Comparison of ENCODE assay signal across 10 cellular contexts in the genomic region with DNA sequence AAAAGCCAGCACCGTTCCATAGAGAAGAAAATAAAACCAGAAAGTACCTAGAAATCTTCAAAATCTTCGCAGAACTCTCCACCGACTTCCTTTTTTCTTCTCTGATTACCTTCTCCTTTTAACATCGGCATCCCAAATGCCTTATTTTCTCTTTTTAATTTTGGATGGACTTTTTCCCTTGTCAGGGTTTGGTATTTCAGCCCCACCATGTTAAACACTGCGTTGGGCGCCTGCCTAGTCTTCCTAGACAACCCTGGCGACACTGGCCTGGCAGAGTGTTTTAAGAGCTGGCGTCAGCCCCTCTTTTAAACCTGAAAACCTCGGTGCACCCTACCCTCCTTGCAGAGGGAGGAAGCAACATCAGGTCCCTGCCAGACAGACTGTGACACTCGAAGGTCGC.
A peak's percentile ranks its signal among the peaks of the same experiment; 100 is the strongest.
DNase-seq lines count a peak whose midpoint lies in the region; ATAC-seq and TF ChIP-seq lines count a peak whose summit lies in the region.
"Had no signal": no experiment of that assay in that cellular context is flagged by ENCODE, and none has a peak within 500 bp of the region (broad histone marks: within the 10 kb centered on the region; RNA-seq: fewer than 3 reads in every experiment).

No MANE protein-coding gene starts in this region.

- no peak overlapping the region for H3K4me3 ChIP-seq in astrocyte of the cerebellum (ENCODE audit: low read depth, low read length)
- H3K4me3 ChIP-seq in right cardiac atrium (ENCODE audit: low read length) = no peak overlapping the region
- H3K4me3 ChIP-seq in thoracic aorta = peak overlapping the region; percentile 56

- 21% methylated on average over 11 of the region's 11 CpGs for WGBS in right cardiac atrium

- in situ Hi-C loops in astrocyte of the cerebellum (cut with HindIII; ENCODE audit: low sequenced_read_pairs) = no loop called here

- no peaks in the 10 kb centered on the region for H3K36me3 ChIP-seq in thoracic aorta

- no peak for TF ChIP-seq CTCF in astrocyte of the cerebellum (IDR thresholded peaks at IDR 0.05; ENCODE audit: low read depth, low read length, missing control alignments)
- no peak for TF ChIP-seq CTCF in thoracic aorta (IDR thresholded peaks at IDR 0.05)

- H3K27me3 ChIP-seq in right cardiac atrium (ENCODE audit: control insufficient read depth, insufficient read depth) (no peaks in the 10 kb centered on the region), thoracic aorta (replicated peaks; ENCODE audit: insufficient read depth) (no peaks in the 10 kb centered on the region)

- peak; percentile 26 for DNase-seq in NCI-H510A (lab: John Stamatoyannopoulos, UW)
- no peak for DNase-seq in NCI-H510A treated with DMSO at 0.1 percent for 48 hours (lab: John Stamatoyannopoulos, UW)
- DNase-seq in astrocyte of the cerebellum (ENCODE audit: low read depth) = peak; percentile 57
- DNase-seq in right cardiac atrium = peak; percentile 81 to 90 (median 85)
- peak; percentile 52 for DNase-seq in thoracic aorta (ENCODE audit: low spot score)
- no peak for DNase-seq in NCI-H1694 treated with DMSO at 0.1 percent for 48 hours (lab: John Stamatoyannopoulos, UW)
- no peak for DNase-seq in stimulated activated CD4-positive, alpha-beta T cell treated with anti-CD3 and anti-CD28 coated beads, Interleukin-15, amount 100 ng/mL, for 24 hours
- no peak for DNase-seq in effector CD4-positive, alpha-beta T cell
- DNase-seq: MM.1S had no signal

- intact Hi-C loops in right cardiac atrium (cut with DNase I) = no loop called here

- ATAC-seq in right cardiac atrium (peak; percentile 82 to 88), thoracic aorta (ENCODE audit: insufficient number of reproducible peaks, low FRiP score, low read depth) (peak; percentile 12)
- ATAC-seq: activated naive CD4-positive, alpha-beta T cell treated with anti-CD3 and anti-CD28 coated beads, Interleukin-2, amount 50 U/mL, for 72 hours had no signal

- H3K4me1 ChIP-seq in right cardiac atrium (ENCODE audit: control insufficient read depth, insufficient read depth, low read length) (peaks cover 10% of the 10 kb centered on the region), thoracic aorta (ENCODE audit: control insufficient read depth in 1 of 2, low read depth in 2 of 2) (peaks cover 14 to 27% of the 10 kb centered on the region in 2 donors)

- H3K27ac ChIP-seq in right cardiac atrium (ENCODE audit: low read length) = peak overlapping the region; percentile 54
- peak overlapping the region in 1 of 2 donors; percentile 59 for H3K27ac ChIP-seq in thoracic aorta

- H3K9me3 ChIP-seq in right cardiac atrium (ENCODE audit: control insufficient read depth, low read length) (no peaks in the 10 kb centered on the region), thoracic aorta (no peaks in the 10 kb centered on the region)

Comparison
In these comparisons a context has a peak if more than half of its experiments do, and no peak if none do; other contexts are left out.
1. DNase-seq: peak in NCI-H510A (single experiment), astrocyte of the cerebellum (single experiment), right cardiac atrium (3 of 3) and thoracic aorta (single experiment); none in NCI-H510A treated with DMSO at 0.1 percent for 48 hours (single experiment), NCI-H1694 treated with DMSO at 0.1 percent for 48 hours (single experiment), stimulated activated CD4-positive, alpha-beta T cell treated with anti-CD3 and anti-CD28 coated beads, Interleukin-15, amount 100 ng/mL, for 24 hours (single experiment) and effector CD4-positive, alpha-beta T cell (single experiment).